In genomic region chr17:17811381-17812210, GRCh38 we compare ENCODE assay signal across 9 cellular contexts. TPM values are rescaled to one million over a fixed set of nuclear protein-coding genes. Genes with fewer than 3 reads are reported as not detected.
DNase-seq lines count a peak whose midpoint lies in the region; ATAC-seq, FAIRE-seq and TF ChIP-seq lines count a peak whose summit lies in the region.
"Had no signal": no experiment of that assay in that cellular context is flagged by ENCODE, and none has a peak within 500 bp of the region (broad histone marks: within the 10 kb centered on the region; RNA-seq: fewer than 3 reads in every experiment).

No MANE protein-coding gene starts in this region.

- H3K27me3 ChIP-seq in breast epithelium (no peaks in the 10 kb centered on the region), mammary epithelial cell (ENCODE audit: insufficient read depth, low read length) (no peaks in the 10 kb centered on the region), HepG2 (ENCODE audit: control insufficient read depth in 1 of 2, insufficient read depth in 2 of 2, low read length in 2 of 2) (no peaks in the 10 kb centered on the region), upper lobe of right lung (no peaks in the 10 kb centered on the region)

- H3K4me3 ChIP-seq in breast epithelium, result no peak overlapping the region
- no peak overlapping the region for H3K4me3 ChIP-seq in mammary epithelial cell (replicated peaks in 1 of 3; ENCODE audit: insufficient read depth in 1 of 3, low read depth in 2 of 3, low read length in 3 of 3)
- H3K4me3 ChIP-seq in HepG2 (replicated peaks in 1 of 3; ENCODE audit: insufficient read depth in 1 of 3, low read depth in 2 of 3, low read length in 3 of 3), result no peak overlapping the region
- H3K4me3 ChIP-seq in upper lobe of right lung, result no peak overlapping the region

- TF ChIP-seq CTCF in breast epithelium (IDR thresholded peaks at IDR 0.05), result no peak
- TF ChIP-seq CTCF in mammary epithelial cell (conservative IDR thresholded peaks at IDR 0.05 in 1 of 2, IDR thresholded peaks at IDR 0.05 in 1 of 2; ENCODE audit: extremely low read depth in 1 of 2, insufficient read depth in 1 of 2, low read depth in 1 of 2, low read length in 2 of 2), result no peak
- no peak; the same call in 1 of the 2 replicates for TF ChIP-seq CTCF in HepG2 (CRISPR knock-in tag; IDR thresholded peaks at IDR 0.05)
- TF ChIP-seq CTCF in upper lobe of right lung (IDR thresholded peaks at IDR 0.05), result no peak

- POLR2A ChIA-PET in HepG2 (lab: Yijun Ruan, JAX), result interaction anchor here (0.5 to 2.7 kb wide), 6 partner anchors 19 to 45 kb away, joined by 3 to 26 read pairs (median 4); partner anchors contain the start of gene SREBF1

- peaks cover 17% of the 10 kb centered on the region for H4K20me1 ChIP-seq in mammary epithelial cell (ENCODE audit: insufficient read depth, low read length)
- H4K20me1 ChIP-seq in HepG2 (ENCODE audit: insufficient read depth, low read length), result 0 out of 2 replicates have a peak, but pooled peaks cover 11% of the 10 kb centered on the region

- H3K9me3 Mint-ChIP-seq in activated naive CD8-positive, alpha-beta T cell treated with anti-CD3 and anti-CD28 coated beads for 36 hours, result no peaks in the 10 kb centered on the region

- H3K79me2 ChIP-seq in mammary epithelial cell (ENCODE audit: insufficient read depth, low read length), result peaks cover 6% of the 10 kb centered on the region
- no peaks in the 10 kb centered on the region for H3K79me2 ChIP-seq in HepG2 (ENCODE audit: insufficient read depth, low read length)

- H3K4me1 Mint-ChIP-seq in activated naive CD8-positive, alpha-beta T cell treated with anti-CD3 and anti-CD28 coated beads for 36 hours, result peaks cover 25% of the 10 kb centered on the region

- no peak overlapping the region for H2AFZ ChIP-seq in mammary epithelial cell (ENCODE audit: low read depth, low read length)
- no peak overlapping the region for H2AFZ ChIP-seq in HepG2 (ENCODE audit: low read length)

- peak overlapping the region; percentile 13 to 52 for H3K27ac ChIP-seq in breast epithelium
- no peak overlapping the region for H3K27ac ChIP-seq in mammary epithelial cell (ENCODE audit: insufficient read depth, low read depth, low read length)
- H3K27ac ChIP-seq in HepG2 (ENCODE audit: extremely low read length, insufficient read depth, low read length), result peak overlapping the region; percentile 58
- peak overlapping the region; percentile 42 for H3K27ac ChIP-seq in upper lobe of right lung

- no peak for TF ChIP-seq POLR2A in breast epithelium (IDR thresholded peaks at IDR 0.05)
- peak in 1 of 2 experiments; percentile 42; a peak in 2 of 4 replicates for TF ChIP-seq POLR2A in HepG2 (IDR thresholded peaks at IDR 0.05; ENCODE audit: insufficient read depth in 1 of 2, low read depth in 2 of 2, low read length in 2 of 2)

- in situ Hi-C loops in mammary epithelial cell (cut with MboI; ENCODE audit: low sequenced_read_pairs in 2 of 2), result loop anchor here in 1 of 2 donors (5.0 to 25.0 kb wide), 2 partner anchors 51 to 124 kb away; partner anchors contain the start of gene RAI1
- in situ Hi-C loops in HepG2 (cut with HindIII; ENCODE audit: extremely low pct_ligation_motif_present, low pct_unique_long_range_greater_than_20kb), result loop anchor here (5.0 kb wide), 1 partner anchor 51 kb away; no protein-coding TSS in a partner anchor

- H3K36me3 ChIP-seq in breast epithelium (no peaks in the 10 kb centered on the region), mammary epithelial cell (ENCODE audit: insufficient read depth, low read length) (peaks cover 9% of the 10 kb centered on the region), HepG2 (replicated peaks in 1 of 2; ENCODE audit: control insufficient read depth in 1 of 2, insufficient read depth in 2 of 2, low read length in 2 of 2) (peaks cover 26 to 30% of the 10 kb centered on the region in 2 experiments), upper lobe of right lung (peaks cover 38% of the 10 kb centered on the region)

- no peak overlapping the region for H3K9ac ChIP-seq in mammary epithelial cell (ENCODE audit: insufficient read depth, low read length)
- no peak overlapping the region for H3K9ac ChIP-seq in HepG2 (ENCODE audit: insufficient read depth, low read depth, low read length)

- H3K4me1 ChIP-seq in breast epithelium, result peaks cover 11 to 15% of the 10 kb centered on the region in 2 donors
- H3K4me1 ChIP-seq in mammary epithelial cell (ENCODE audit: insufficient read depth, low read length), result peaks cover 16% of the 10 kb centered on the region
- peaks cover 36% of the 10 kb centered on the region for H3K4me1 ChIP-seq in HepG2 (ENCODE audit: insufficient read depth, low read length)
- H3K4me1 ChIP-seq in upper lobe of right lung, result peaks cover 5% of the 10 kb centered on the region

- dilution Hi-C loops in mammary epithelial cell (cut with HindIII; ENCODE audit: low sequenced_read_pairs), result loop anchor here (5.0 kb wide), 4 partner anchors 41 to 226 kb away; partner anchors contain the start of genes ATPAF2 and GID4

- WGBS in mammary epithelial cell (ENCODE audit: low coverage, missing lambda C conversion rate), result 61% methylated on average over 8 of the region's 15 CpGs
- 58% methylated on average over 10 of the region's 15 CpGs for WGBS in HepG2 (ENCODE audit: low lambda C conversion rate)

- no peak for TF ChIP-seq EP300 in HepG2 (IDR thresholded peaks at IDR 0.05; ENCODE audit: low read depth in 2 of 2, low read length in 2 of 2)
- no peak for TF ChIP-seq EP300 in HepG2 (CRISPR knock-in tag; IDR thresholded peaks at IDR 0.05; ENCODE audit: borderline replicate concordance)

- H3K4me2 ChIP-seq in mammary epithelial cell (ENCODE audit: insufficient read depth, low read depth, low read length), result no peak overlapping the region
- H3K4me2 ChIP-seq in HepG2 (ENCODE audit: low read depth, low read length), result peak overlapping the region; percentile 35; the same call in 1 of the 2 replicates

- H3K36me3 Mint-ChIP-seq in activated naive CD8-positive, alpha-beta T cell treated with anti-CD3 and anti-CD28 coated beads for 36 hours, result peaks cover 3% of the 10 kb centered on the region

- H3K27ac Mint-ChIP-seq in activated naive CD8-positive, alpha-beta T cell treated with anti-CD3 and anti-CD28 coated beads for 36 hours, result peak overlapping the region; percentile 63

- BruUV-seq in mammary epithelial cell (replicated peaks; lab: Mats Ljungman, UMichigan), result no TSS peak
- BruUV-seq in HepG2 (replicated peaks; lab: Mats Ljungman, UMichigan), result TSS peak; percentile 32

- CTCF ChIA-PET in mammary epithelial cell (lab: Charles Lee; ENCODE audit: low non-redundant PET) (interaction anchor here (1.4 kb wide), 1 partner anchor 108 kb away, joined by 5 read pairs; no protein-coding TSS in a partner anchor), HepG2 (lab: Yijun Ruan, JAX; ENCODE audit: low intra/inter-chr PET ratio, low total read pairs) (interaction anchor here (0.9 to 3.6 kb wide), 3 partner anchors 37 to 50 kb away, joined by 3 to 53 read pairs (median 4); no protein-coding TSS in a partner anchor)

- ATAC-seq in HepG2 (peak; percentile 18), upper lobe of right lung (no peak), GM19397 (IDR thresholded peaks at IDR 0.05; ENCODE audit: unreplicated experiment) (no peak)

- no peak overlapping the region for H3K4me3 Mint-ChIP-seq in activated naive CD8-positive, alpha-beta T cell treated with anti-CD3 and anti-CD28 coated beads for 36 hours

- peak; percentile 56 for FAIRE-seq in HepG2 (lab: Jason Lieb, UNC)
- FAIRE-seq: D721Med had no signal

- intact Hi-C loops in breast epithelium (cut with DNase I; ENCODE audit: low total_unique reads), result loop anchor here (5.0 to 10.0 kb wide), 2 partner anchors 46 to 223 kb away; partner anchors contain the start of genes ATPAF2 and GID4
- intact Hi-C loops in mammary epithelial cell (cut with micrococcal nuclease), result loop anchor here (1.0 to 2.0 kb wide), 3 partner anchors 49 to 221 kb away; no protein-coding TSS in a partner anchor
- intact Hi-C loops in HepG2 (cut with micrococcal nuclease; ENCODE audit: unreplicated experiment), result loop anchor here (1.0 kb wide), 2 partner anchors 25 to 49 kb away; partner anchors contain the start of gene SREBF1
- intact Hi-C loops in upper lobe of right lung (cut with DNase I), result loop anchor here (5.0 to 10.0 kb wide), 2 partner anchors 46 to 103 kb away; no protein-coding TSS in a partner anchor

- H3K27me3 Mint-ChIP-seq in activated naive CD8-positive, alpha-beta T cell treated with anti-CD3 and anti-CD28 coated beads for 36 hours, result no peaks in the 10 kb centered on the region

- peak in 1 of 2 donors; percentile 74 for DNase-seq in breast epithelium (ENCODE audit: low spot score in 2 of 2)
- DNase-seq in mammary epithelial cell, result no peak
- DNase-seq in activated naive CD8-positive, alpha-beta T cell treated with anti-CD3 and anti-CD28 coated beads for 36 hours, result no peak
- DNase-seq in HepG2 (ENCODE audit: low spot score), result peak; percentile 70
- no peak for DNase-seq in upper lobe of right lung
- DNase-seq in GM19238 (ENCODE audit: insufficient read length, low spot score), result no peak
- no peak for DNase-seq in NCI-H2029 treated with DMSO at 0.1 percent for 48 hours (lab: John Stamatoyannopoulos, UW)

- TF ChIP-seq RAD21 in HepG2 (CRISPR knock-in tag; IDR thresholded peaks at IDR 0.05), result no peak

- H3K9me3 ChIP-seq in breast epithelium, result no peaks in the 10 kb centered on the region
- no peaks in the 10 kb centered on the region for H3K9me3 ChIP-seq in mammary epithelial cell (replicated peaks; ENCODE audit: insufficient read depth, low read length)
- H3K9me3 ChIP-seq in HepG2 (ENCODE audit: low read length), result no peaks in the 10 kb centered on the region
- H3K9me3 ChIP-seq in upper lobe of right lung, result no peaks in the 10 kb centered on the region

RNA-seq across cellular contexts. Expression of gene SREBF1, which starts 25.2 kb away (rescaled TPM):
- 100 to 1,000 TPM in 1 of 3 donors, 10 to 100 TPM in 2; 39.0 to 119 (median 81.3) TPM for total RNA-seq in breast epithelium
- total RNA-seq in mammary epithelial cell, result 100 to 1,000 TPM; 109 to 173 TPM
- polyA plus RNA-seq in mammary epithelial cell, result 71.5 TPM
- 152 TPM for polyA minus RNA-seq in mammary epithelial cell
- total RNA-seq in activated naive CD8-positive, alpha-beta T cell treated with anti-CD3 and anti-CD28 coated beads for 36 hours, result 100 to 1,000 TPM; 123 to 131 TPM
- total RNA-seq in HepG2 (2016; rRNA removed; fragmentation: Illumina TruSeq; extraction: Trizol), result 12.6 and 34.3 TPM in 2 replicates
- 17.8 and 21.9 TPM in 2 replicates for total RNA-seq in HepG2 (2016; cell fraction: cytosol; rRNA removed; fragmentation: Illumina TruSeq; extraction: Trizol; ENCODE audit: low read depth)
- total RNA-seq in HepG2 (2016; cell fraction: insoluble cytoplasmic fraction; rRNA removed; fragmentation: Illumina TruSeq; extraction: Trizol), result 11.7 and 40.3 TPM in 2 replicates
- total RNA-seq in HepG2 (2016; cell fraction: membrane; rRNA removed; fragmentation: Illumina TruSeq; extraction: Trizol), result 12.6 and 16.8 TPM in 2 replicates
- total RNA-seq in HepG2 (2016; cell fraction: nucleus; rRNA removed; fragmentation: Illumina TruSeq; extraction: Trizol), result 53.2 and 57.7 TPM in 2 replicates
- 38.0 and 57.5 TPM in 2 replicates for polyA plus RNA-seq in HepG2 (2011; rRNA removed)
- 16.6 and 23.2 TPM in 2 replicates for polyA plus RNA-seq in HepG2 (2011; cell fraction: cytosol; rRNA removed)
- polyA plus RNA-seq in HepG2 (2011; cell fraction: nucleus; rRNA removed), result 385 and 409 TPM in 2 replicates
- polyA plus RNA-seq in HepG2 (2012), result 60.2 and 60.8 TPM in 2 replicates
- polyA plus RNA-seq in HepG2 (2016; cell fraction: cytosol; fragmentation: Illumina TruSeq; extraction: Trizol; ENCODE audit: low read depth), result 3.6 and 4.8 TPM in 2 replicates
- 11.3 and 14.1 TPM in 2 replicates for polyA plus RNA-seq in HepG2 (2016; cell fraction: insoluble cytoplasmic fraction; fragmentation: Illumina TruSeq; extraction: Trizol; ENCODE audit: low read depth)
- polyA plus RNA-seq in HepG2 (2016; cell fraction: membrane; fragmentation: Illumina TruSeq; extraction: Trizol; ENCODE audit: low read depth), result 7.4 and 8.0 TPM in 2 replicates
- 156 and 162 TPM in 2 replicates for polyA plus RNA-seq in HepG2 (2016; cell fraction: nucleus; fragmentation: Illumina TruSeq; extraction: Trizol; ENCODE audit: insufficient read depth, low read depth)
- polyA minus RNA-seq in HepG2 (2011; rRNA and poly(A)+ RNA removed; ENCODE audit: low replicate concordance), result 70.2 and 130 TPM in 2 replicates
- polyA minus RNA-seq in HepG2 (2011; cell fraction: cytosol; rRNA and poly(A)+ RNA removed), result 35.3 and 56.1 TPM in 2 replicates
- polyA minus RNA-seq in HepG2 (2011; cell fraction: nucleus; rRNA and poly(A)+ RNA removed), result 93.2 and 119 TPM in 2 replicates
- 80.8 TPM for total RNA-seq in upper lobe of right lung
